8 cellular contexts compared by ENCODE assay signal in the genomic region with DNA sequence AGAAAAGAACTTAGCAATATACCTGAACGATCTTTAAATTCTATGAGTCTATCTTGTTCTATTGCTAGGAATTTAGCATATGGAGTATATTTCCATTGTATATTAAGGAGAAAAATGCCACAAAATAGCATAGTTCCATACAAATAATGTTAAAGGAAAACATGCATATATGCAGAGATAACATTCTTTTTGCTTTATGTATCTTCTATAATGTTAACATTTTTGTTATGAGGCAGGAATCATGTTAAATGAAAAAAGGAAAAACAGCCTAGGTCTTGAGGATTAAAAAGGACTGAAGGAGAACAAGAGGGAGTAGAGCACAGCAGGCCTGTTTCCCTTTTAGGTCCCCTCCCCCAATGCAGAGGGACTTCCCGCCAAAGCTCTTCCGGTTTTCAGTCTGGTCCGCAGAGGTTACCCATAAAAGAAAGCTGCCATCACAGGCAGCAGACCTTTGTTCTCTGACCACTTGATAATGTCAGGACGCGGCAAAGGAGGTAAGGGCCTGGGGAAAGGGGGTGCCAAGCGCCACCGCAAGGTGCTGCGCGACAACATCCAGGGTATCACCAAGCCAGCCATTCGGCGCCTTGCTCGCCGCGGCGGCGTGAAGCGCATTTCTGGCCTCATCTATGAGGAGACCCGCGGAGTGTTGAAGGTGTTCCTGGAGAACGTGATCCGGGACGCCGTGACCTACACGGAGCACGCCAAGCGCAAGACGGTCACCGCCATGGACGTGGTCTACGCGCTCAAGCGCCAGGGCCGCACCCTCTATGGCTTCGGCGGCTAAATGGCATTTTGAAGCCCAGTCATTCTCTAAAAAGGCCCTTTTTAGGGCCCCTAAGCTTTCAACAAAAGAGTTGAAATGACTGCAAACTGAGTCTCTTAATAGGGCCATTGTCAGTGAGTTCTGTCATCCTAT.
A peak's percentile ranks its signal among the peaks of the same experiment; 100 is the strongest.
DNase-seq lines count a peak whose midpoint lies in the region; ATAC-seq and TF ChIP-seq lines count a peak whose summit lies in the region.

No MANE protein-coding gene starts in this region.

- H3K9me3 ChIP-seq in OCI-LY1 (ENCODE audit: low read length), result no peaks in the 10 kb centered on the region

- H2AFZ ChIP-seq in OCI-LY1 (ENCODE audit: low read length), result no peak overlapping the region

- no peaks in the 10 kb centered on the region for H4K20me1 ChIP-seq in OCI-LY1 (ENCODE audit: insufficient read depth, low read length)

- no peak for TF ChIP-seq CTCF in OCI-LY1 (IDR thresholded peaks at IDR 0.05; ENCODE audit: low read length)

- peak overlapping the region; percentile 94 for H3K9ac ChIP-seq in OCI-LY1 (ENCODE audit: low read length)

- peak; percentile 38 for ATAC-seq in GM18520 (IDR thresholded peaks at IDR 0.05; ENCODE audit: unreplicated experiment)
- peak; percentile 40 for ATAC-seq in HG02970 (IDR thresholded peaks at IDR 0.05; ENCODE audit: low FRiP score, unreplicated experiment)
- peak; percentile 90 for ATAC-seq in Right ventricle myocardium superior (ENCODE audit: poor library complexity)

- no peaks in the 10 kb centered on the region for H3K9me2 ChIP-seq in OCI-LY1 (ENCODE audit: low read depth, low read length)

- H3K27me3 ChIP-seq in OCI-LY1 (ENCODE audit: insufficient read depth, low read length), result no peaks in the 10 kb centered on the region

- H3F3A ChIP-seq in OCI-LY1 (ENCODE audit: insufficient read depth, low read length), result peaks cover 9% of the 10 kb centered on the region; the same call in 1 of the 2 replicates

- H3K4me1 ChIP-seq in OCI-LY1 (ENCODE audit: insufficient read depth, low read length, severe bottlenecking), result peaks cover 62% of the 10 kb centered on the region

- H3K4me2 ChIP-seq in OCI-LY1 (ENCODE audit: low read length), result peak overlapping the region; percentile 62

- intact Hi-C loops in Right ventricle myocardium superior (cut with DNase I), result no loop called here

- H3K79me2 ChIP-seq in OCI-LY1 (ENCODE audit: insufficient read depth, low read length), result no peaks in the 10 kb centered on the region

- peak overlapping the region; percentile 76 for H3K4me3 ChIP-seq in OCI-LY1 (ENCODE audit: low read depth, low read length, poor library complexity, severe bottlenecking)

- peaks cover 4% of the 10 kb centered on the region for H3K36me3 ChIP-seq in OCI-LY1 (ENCODE audit: insufficient read depth, low read length)

- peak overlapping the region; percentile 99 for H3K27ac ChIP-seq in OCI-LY1 (ENCODE audit: low read depth, low read length, poor library complexity, severe bottlenecking)

- DNase-seq in activated effector memory CD4-positive, alpha-beta T cell treated with anti-CD3 and anti-CD28 coated beads, Interleukin-2, amount 50 U/mL, for 16 hours, result peak; percentile 83
- DNase-seq in Right ventricle myocardium superior (peak; percentile 55), pons (ENCODE audit: low spot score) (peak; percentile 66), NCI-H510A (lab: John Stamatoyannopoulos, UW) (no peak), NCI-H774 (lab: John Stamatoyannopoulos, UW) (no peak)

Comparison
In these comparisons a context has a peak if more than half of its experiments do, and no peak if none do; other contexts are left out.
1. ATAC-seq: peak in every context shown above with its lines; median percentile 90 in Right ventricle myocardium superior; 40 in HG02970; 38 in GM18520.
2. DNase-seq: peak in activated effector memory CD4-positive, alpha-beta T cell treated with anti-CD3 and anti-CD28 coated beads, Interleukin-2, amount 50 U/mL, for 16 hours (single experiment), Right ventricle myocardium superior (single experiment) and pons (single experiment); none in NCI-H510A (single experiment) and NCI-H774 (single experiment).